8 cellular contexts compared by ENCODE assay signal in genomic region chr6:79076881-79077641, GRCh38. TPM values are rescaled to one million over a fixed set of nuclear protein-coding genes. Genes with fewer than 3 reads are reported as not detected.
DNase-seq lines count a peak whose midpoint lies in the region; ATAC-seq and TF ChIP-seq lines count a peak whose summit lies in the region.

No MANE protein-coding gene starts in this region.

- H3K27me3 Mint-ChIP-seq in activated naive CD4-positive, alpha-beta T cell treated with anti-CD3 and anti-CD28 coated beads, Interleukin-2, amount 50 U/mL, for 24 hours = peaks cover 2% of the 10 kb centered on the region

- H3K9ac ChIP-seq in SK-N-MC (ENCODE audit: insufficient read length) = peak overlapping the region; percentile 90

- H3K27ac Mint-ChIP-seq in activated naive CD4-positive, alpha-beta T cell treated with anti-CD3 and anti-CD28 coated beads, Interleukin-2, amount 50 U/mL, for 24 hours = peak overlapping the region; percentile 95

- peak overlapping the region; percentile 95 for H3K4me3 Mint-ChIP-seq in activated naive CD4-positive, alpha-beta T cell treated with anti-CD3 and anti-CD28 coated beads, Interleukin-2, amount 50 U/mL, for 24 hours

- TF ChIP-seq CTCF in GM10248 (IDR thresholded peaks at IDR 0.05; ENCODE audit: control extremely low read depth, extremely low read depth, low read depth, missing control alignments) = no peak
- TF ChIP-seq CTCF in omental fat pad (IDR thresholded peaks at IDR 0.05) = no peak

- peak overlapping the region; percentile 94 for H3K4me3 ChIP-seq in SK-N-MC

- peaks cover 56% of the 10 kb centered on the region for H3K4me1 Mint-ChIP-seq in activated naive CD4-positive, alpha-beta T cell treated with anti-CD3 and anti-CD28 coated beads, Interleukin-2, amount 50 U/mL, for 24 hours

- DNase-seq in GM10248 (ENCODE audit: extremely low spot score) = peak; percentile 84
- DNase-seq in NCI-H1048 (lab: John Stamatoyannopoulos, UW) = peak; percentile 53
- DNase-seq in SK-N-MC (ENCODE audit: low read depth, low spot score) = no peak
- DNase-seq in glomerular visceral epithelial cell (ENCODE audit: extremely low spot score) = peak; percentile 96
- DNase-seq in omental fat pad (ENCODE audit: low spot score) = peak; percentile 54

- H3K27ac ChIP-seq in SK-N-MC (peak overlapping the region; percentile 91), temporal lobe (ENCODE audit: low read depth, low read length) (peak overlapping the region; percentile 88)

- POLR2A ChIA-PET in GM10248 (lab: Yijun Ruan, JAX) = interaction anchor here (0.6 to 1.0 kb wide), 3 partner anchors 69 to 460 kb away, joined by 3 to 4 read pairs (median 3); partner anchors contain the start of gene LCA5

- H3K9me3 Mint-ChIP-seq in activated naive CD4-positive, alpha-beta T cell treated with anti-CD3 and anti-CD28 coated beads, Interleukin-2, amount 50 U/mL, for 24 hours = no peaks in the 10 kb centered on the region

- ATAC-seq in HG02588 (IDR thresholded peaks at IDR 0.05; ENCODE audit: unreplicated experiment) = peak; percentile 46
- ATAC-seq in omental fat pad (ENCODE audit: low FRiP score) = peak; percentile 79

- CTCF ChIA-PET in GM10248 (lab: Yijun Ruan, JAX) = interaction anchor here (0.9 to 2.4 kb wide), 4 partner anchors 10 to 388 kb away, joined by 3 to 5 read pairs (median 4); no protein-coding TSS in a partner anchor

- peaks cover 41% of the 10 kb centered on the region for H3K36me3 ChIP-seq in SK-N-MC (ENCODE audit: insufficient read depth, low read length)

- H3K36me3 Mint-ChIP-seq in activated naive CD4-positive, alpha-beta T cell treated with anti-CD3 and anti-CD28 coated beads, Interleukin-2, amount 50 U/mL, for 24 hours = peaks cover 3% of the 10 kb centered on the region

- H3K9me3 ChIP-seq in SK-N-MC (ENCODE audit: low read depth, low read length) = no peaks in the 10 kb centered on the region

RNA-seq across cellular contexts. Expression of gene PHIP, which starts 1.0 kb away (rescaled TPM):
- total RNA-seq in omental fat pad (10 to 100 TPM; 18.0 to 43.3 (median 23.9) TPM), temporal lobe (53.1 TPM)
